Comparison of ENCODE assay signal across 21 cellular contexts in the genomic region with DNA sequence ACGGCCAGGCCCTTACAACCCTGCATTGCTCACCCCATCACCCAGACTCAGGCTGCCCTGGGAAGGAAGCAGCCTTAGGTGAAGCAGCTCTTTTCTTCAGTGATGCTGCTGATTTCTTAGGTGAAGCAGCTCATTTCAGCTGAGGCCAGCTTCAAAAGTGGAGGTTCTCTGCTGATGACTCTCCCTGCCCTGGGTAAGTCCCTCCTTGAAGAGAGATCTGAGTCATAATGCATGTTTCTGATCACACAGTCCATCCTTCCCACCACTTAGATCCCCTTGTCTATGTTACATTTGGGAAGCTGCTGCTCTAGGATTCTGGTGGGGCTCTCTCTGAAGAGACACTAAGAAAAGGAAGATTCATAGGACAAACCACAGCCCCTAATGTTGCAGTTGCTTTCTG. TPM values are rescaled to one million over a fixed set of nuclear protein-coding genes. Genes with fewer than 3 reads are reported as not detected.
A peak's percentile ranks its signal among the peaks of the same experiment; 100 is the strongest.
DNase-seq lines count a peak whose midpoint lies in the region; TF ChIP-seq lines count a peak whose summit lies in the region.
"Had no signal": no experiment of that assay in that cellular context is flagged by ENCODE, and none has a peak within 500 bp of the region (broad histone marks: within the 10 kb centered on the region; RNA-seq: fewer than 3 reads in every experiment).

No MANE protein-coding gene starts in this region.

- no peak overlapping the region for H3K9ac ChIP-seq in BLaER1 treated with 17β-estradiol and CSF1 and Interleukin-3, amounts not matched to agents 10 nM and 100 nM
- H3K9ac ChIP-seq: SK-N-SH had no signal

- no peaks in the 10 kb centered on the region for H3K27me3 Mint-ChIP-seq in CD8-positive, alpha-beta memory T cell
- H3K27me3 Mint-ChIP-seq in endothelial cell (ENCODE audit: unreplicated experiment), result peaks cover 3% of the 10 kb centered on the region
- no peaks in the 10 kb centered on the region for H3K27me3 Mint-ChIP-seq in progenitor cell of endocrine pancreas
- no peaks in the 10 kb centered on the region for H3K27me3 Mint-ChIP-seq in activated T-helper 2 cell treated with anti-CD3 and anti-CD28 coated beads, Interferon-gamma antibody, Interleukin-2, Interleukin-4, amounts not matched to agents 10 μg/mL and 5 μg/mL and 100 μg/mL, durations not matched to agents 14 hours and 24 hours and 36 hours (ENCODE audit: low read depth)

- peak overlapping the region; percentile 0 to 51 (median 28); a peak in 14 of 20 replicates for H3K4me3 ChIP-seq in BLaER1 treated with 17β-estradiol and CSF1 and Interleukin-3, amounts not matched to agents 10 nM and 100 nM
- peak overlapping the region; percentile 23 for H3K4me3 ChIP-seq in CD8-positive, alpha-beta memory T cell (ENCODE audit: low read length)
- no peak overlapping the region for H3K4me3 ChIP-seq in tibial nerve
- H3K4me3 ChIP-seq: A549 had no signal

- CTCF ChIA-PET in CD8-positive, alpha-beta memory T cell (lab: Charles Lee), result no interaction called here

- peaks cover 55 to 81% (median 58%) of the 10 kb centered on the region in 11 experiments for H3K36me3 ChIP-seq in BLaER1 treated with 17β-estradiol and CSF1 and Interleukin-3, amounts not matched to agents 10 nM and 100 nM
- H3K36me3 ChIP-seq in CD8-positive, alpha-beta memory T cell (ENCODE audit: insufficient read depth, low read length), result no peaks in the 10 kb centered on the region
- H3K36me3 ChIP-seq in tibial nerve, result peaks cover 0 to 56% (median 0%) of the 10 kb centered on the region in 3 donors

- no peaks in the 10 kb centered on the region for H3K4me1 ChIP-seq in BLaER1 treated with 17β-estradiol and CSF1 and Interleukin-3, amounts not matched to agents 10 nM and 100 nM
- H3K4me1 ChIP-seq in CD8-positive, alpha-beta memory T cell (ENCODE audit: insufficient read depth, low read length), result no peaks in the 10 kb centered on the region
- no peaks in the 10 kb centered on the region for H3K4me1 ChIP-seq in tibial nerve
- H3K4me1 ChIP-seq: A549 had no signal

- no peak overlapping the region for H3K27ac ChIP-seq in BLaER1 treated with 17β-estradiol and CSF1 and Interleukin-3, amounts not matched to agents 10 nM and 100 nM
- no peak overlapping the region for H3K27ac ChIP-seq in CD8-positive, alpha-beta memory T cell (ENCODE audit: low read depth, low read length)
- no peak overlapping the region for H3K27ac ChIP-seq in tibial nerve
- H3K27ac ChIP-seq: A549 had no signal

- H3K36me3 Mint-ChIP-seq in CD8-positive, alpha-beta memory T cell, result peaks cover 2 to 37% (median 26%) of the 10 kb centered on the region in 3 donors
- H3K36me3 Mint-ChIP-seq in endothelial cell (ENCODE audit: low read depth, unreplicated experiment) (peaks cover 62% of the 10 kb centered on the region), progenitor cell of endocrine pancreas (ENCODE audit: insufficient read depth) (peaks cover 54% of the 10 kb centered on the region)
- peaks cover 22% of the 10 kb centered on the region for H3K36me3 Mint-ChIP-seq in activated T-helper 2 cell treated with anti-CD3 and anti-CD28 coated beads, Interferon-gamma antibody, Interleukin-2, Interleukin-4, amounts not matched to agents 10 μg/mL and 5 μg/mL and 100 μg/mL, durations not matched to agents 14 hours and 24 hours and 36 hours (ENCODE audit: low read depth)

- intact Hi-C loops in activated T-helper 2 cell treated with anti-CD3 and anti-CD28 coated beads, Interferon-gamma antibody, Interleukin-2, Interleukin-4, amounts not matched to agents 10 μg/mL and 5 μg/mL and 100 μg/mL, durations not matched to agents 14 hours and 24 hours and 36 hours (cut with micrococcal nuclease), result no loop called here

- TF ChIP-seq CTCF in endothelial cell (IDR thresholded peaks at IDR 0.05; ENCODE audit: unreplicated experiment), result no peak
- no peak for TF ChIP-seq CTCF in progenitor cell of endocrine pancreas (IDR thresholded peaks at IDR 0.05; ENCODE audit: unreplicated experiment)
- TF ChIP-seq CTCF in tibial nerve (IDR thresholded peaks at IDR 0.05), result no peak

- H4K20me1 ChIP-seq in BLaER1 treated with 17β-estradiol and CSF1 and Interleukin-3, amounts not matched to agents 10 nM and 100 nM, result no peaks in the 10 kb centered on the region

- TF ChIP-seq POLR2A in tibial nerve (IDR thresholded peaks at IDR 0.05), result no peak

- peaks cover 100% of the 10 kb centered on the region in 11 experiments for H3K9me3 ChIP-seq in BLaER1 treated with 17β-estradiol and CSF1 and Interleukin-3, amounts not matched to agents 10 nM and 100 nM (replicated peaks in 1 of 11)
- peaks cover 88% of the 10 kb centered on the region for H3K9me3 ChIP-seq in CD8-positive, alpha-beta memory T cell (ENCODE audit: low read length)
- peaks cover 17 to 100% (median 75%) of the 10 kb centered on the region in 4 donors for H3K9me3 ChIP-seq in tibial nerve

- H3K4me2 ChIP-seq in BLaER1 treated with 17β-estradiol and CSF1 and Interleukin-3, amounts not matched to agents 10 nM and 100 nM, result no peak overlapping the region
- H3K4me2 ChIP-seq: A549, SK-N-SH had no signal

- H3K4me1 Mint-ChIP-seq in CD8-positive, alpha-beta memory T cell, result no peaks in the 10 kb centered on the region
- no peaks in the 10 kb centered on the region for H3K4me1 Mint-ChIP-seq in endothelial cell (ENCODE audit: unreplicated experiment)
- H3K4me1 Mint-ChIP-seq in progenitor cell of endocrine pancreas (ENCODE audit: low read depth), result no peaks in the 10 kb centered on the region
- H3K4me1 Mint-ChIP-seq in activated T-helper 2 cell treated with anti-CD3 and anti-CD28 coated beads, Interferon-gamma antibody, Interleukin-2, Interleukin-4, amounts not matched to agents 10 μg/mL and 5 μg/mL and 100 μg/mL, durations not matched to agents 14 hours and 24 hours and 36 hours (ENCODE audit: low read depth), result no peaks in the 10 kb centered on the region

- no peak overlapping the region for H3K27ac Mint-ChIP-seq in CD8-positive, alpha-beta memory T cell
- no peak overlapping the region for H3K27ac Mint-ChIP-seq in endothelial cell (ENCODE audit: unreplicated experiment)
- peak overlapping the region; percentile 56 for H3K27ac Mint-ChIP-seq in progenitor cell of endocrine pancreas
- H3K27ac Mint-ChIP-seq in activated T-helper 2 cell treated with anti-CD3 and anti-CD28 coated beads, Interferon-gamma antibody, Interleukin-2, Interleukin-4, amounts not matched to agents 10 μg/mL and 5 μg/mL and 100 μg/mL, durations not matched to agents 14 hours and 24 hours and 36 hours, result no peak overlapping the region
- H3K27ac Mint-ChIP-seq: CD8-positive, alpha-beta T cell had no signal

- H3K9me3 Mint-ChIP-seq in CD8-positive, alpha-beta memory T cell, result peaks cover 43 to 97% (median 95%) of the 10 kb centered on the region in 5 donors
- H3K9me3 Mint-ChIP-seq in endothelial cell (ENCODE audit: unreplicated experiment), result peaks cover 55% of the 10 kb centered on the region
- H3K9me3 Mint-ChIP-seq in progenitor cell of endocrine pancreas (ENCODE audit: low read depth), result peaks cover 53% of the 10 kb centered on the region
- peaks cover 70% of the 10 kb centered on the region for H3K9me3 Mint-ChIP-seq in activated T-helper 2 cell treated with anti-CD3 and anti-CD28 coated beads, Interferon-gamma antibody, Interleukin-2, Interleukin-4, amounts not matched to agents 10 μg/mL and 5 μg/mL and 100 μg/mL, durations not matched to agents 14 hours and 24 hours and 36 hours

- TF ChIP-seq EP300 in tibial nerve (IDR thresholded peaks at IDR 0.05), result no peak

- no peaks in the 10 kb centered on the region for H3K27me3 ChIP-seq in BLaER1 treated with 17β-estradiol and CSF1 and Interleukin-3, amounts not matched to agents 10 nM and 100 nM
- H3K27me3 ChIP-seq in CD8-positive, alpha-beta memory T cell (ENCODE audit: insufficient read depth, low read length, poor library complexity, severe bottlenecking), result no peaks in the 10 kb centered on the region
- no peaks in the 10 kb centered on the region for H3K27me3 ChIP-seq in tibial nerve

- WGBS in tibial nerve, 2 donors, result 91 to 100% methylated on average over 1 of the region's 1 CpG

- POLR2A ChIA-PET in CD8-positive, alpha-beta memory T cell (lab: Charles Lee), result interaction anchor here (0.5 kb wide), 1 partner anchor 66 kb away, joined by 3 read pairs; no protein-coding TSS in a partner anchor

- no peak for DNase-seq in CD8-positive, alpha-beta memory T cell
- DNase-seq in endothelial cell (ENCODE audit: low spot score) (no peak), progenitor cell of endocrine pancreas (ENCODE audit: low spot score, unreplicated experiment) (no peak), tibial nerve (ENCODE audit: low spot score in 2 of 2) (no peak), DMS114 treated with DMSO at 0.1 percent for 48 hours (lab: John Stamatoyannopoulos, UW; ENCODE audit: unreplicated experiment) (no peak)
- no peak for DNase-seq in activated T-helper 2 cell treated with anti-CD3 and anti-CD28 coated beads, Interferon-gamma antibody, Interleukin-2, Interleukin-4, amounts not matched to agents 10 μg/mL and 5 μg/mL and 100 μg/mL, durations not matched to agents 14 hours and 24 hours and 36 hours (ENCODE audit: low spot score)
- DNase-seq: AML-193; C1 segment of cervical spinal cord; CD8-positive, alpha-beta T cell; DMS 273 treated with DMSO at 0.1 percent for 48 hours; DMS79 treated with DMSO at 0.1 percent for 48 hours; Karpas-422; NCI-H1105 treated with DMSO at 0.1 percent for 48 hours; NCI-H146; NCI-H1930; NCI-H2107; NCI-H524 treated with DMSO at 0.1 percent for 48 hours; NCI-H774; SK-N-SH had no signal

- no peak overlapping the region for H3K4me3 Mint-ChIP-seq in CD8-positive, alpha-beta memory T cell
- H3K4me3 Mint-ChIP-seq in endothelial cell (ENCODE audit: unreplicated experiment), result peak overlapping the region; percentile 24
- H3K4me3 Mint-ChIP-seq in progenitor cell of endocrine pancreas (ENCODE audit: low read depth), result no peak overlapping the region
- H3K4me3 Mint-ChIP-seq in activated T-helper 2 cell treated with anti-CD3 and anti-CD28 coated beads, Interferon-gamma antibody, Interleukin-2, Interleukin-4, amounts not matched to agents 10 μg/mL and 5 μg/mL and 100 μg/mL, durations not matched to agents 14 hours and 24 hours and 36 hours (ENCODE audit: low read depth), result no peak overlapping the region
- H3K4me3 Mint-ChIP-seq: CD8-positive, alpha-beta T cell had no signal

RNA-seq across cellular contexts. Expression of a gene that starts 17.2 kb away (rescaled TPM):
- total RNA-seq in CD8-positive, alpha-beta memory T cell, result 10 to 100 TPM; 13.5 to 14.8 TPM
- 21.3 TPM for polyA plus RNA-seq in CD8-positive, alpha-beta memory T cell
- 19.3 TPM for total RNA-seq in endothelial cell (ENCODE audit: unreplicated experiment)
- total RNA-seq in progenitor cell of endocrine pancreas, result 28.5 and 30.2 TPM in 2 replicates
- total RNA-seq in tibial nerve, result 10 to 100 TPM; 11.7 to 16.5 (median 14.1) TPM
- 14.4 and 15.3 TPM in 2 replicates for total RNA-seq in activated T-helper 2 cell treated with anti-CD3 and anti-CD28 coated beads, Interferon-gamma antibody, Interleukin-2, Interleukin-4, amounts not matched to agents 10 μg/mL and 5 μg/mL and 100 μg/mL, durations not matched to agents 14 hours and 24 hours and 36 hours

RNA-seq across cellular contexts. Expression of a gene that starts 26.2 kb away (rescaled TPM):
- 10 to 100 TPM; 15.2 to 16.5 TPM for total RNA-seq in CD8-positive, alpha-beta memory T cell
- 18.8 TPM for polyA plus RNA-seq in CD8-positive, alpha-beta memory T cell
- 34.8 TPM for total RNA-seq in endothelial cell (ENCODE audit: unreplicated experiment)
- 102 and 103 TPM in 2 replicates for total RNA-seq in progenitor cell of endocrine pancreas
- 10 to 100 TPM; 21.6 to 62.0 (median 30.1) TPM for total RNA-seq in tibial nerve
- 20.7 and 21.3 TPM in 2 replicates for total RNA-seq in activated T-helper 2 cell treated with anti-CD3 and anti-CD28 coated beads, Interferon-gamma antibody, Interleukin-2, Interleukin-4, amounts not matched to agents 10 μg/mL and 5 μg/mL and 100 μg/mL, durations not matched to agents 14 hours and 24 hours and 36 hours

Comparison
In these comparisons a context has a peak if more than half of its experiments do, and no peak if none do; other contexts are left out.
1. H3K4me3 ChIP-seq: peak in BLaER1 treated with 17β-estradiol and CSF1 and Interleukin-3, amounts not matched to agents 10 nM and 100 nM (10 of 10) and CD8-positive, alpha-beta memory T cell (single experiment); none in tibial nerve (0 of 4).